In the genomic region with DNA sequence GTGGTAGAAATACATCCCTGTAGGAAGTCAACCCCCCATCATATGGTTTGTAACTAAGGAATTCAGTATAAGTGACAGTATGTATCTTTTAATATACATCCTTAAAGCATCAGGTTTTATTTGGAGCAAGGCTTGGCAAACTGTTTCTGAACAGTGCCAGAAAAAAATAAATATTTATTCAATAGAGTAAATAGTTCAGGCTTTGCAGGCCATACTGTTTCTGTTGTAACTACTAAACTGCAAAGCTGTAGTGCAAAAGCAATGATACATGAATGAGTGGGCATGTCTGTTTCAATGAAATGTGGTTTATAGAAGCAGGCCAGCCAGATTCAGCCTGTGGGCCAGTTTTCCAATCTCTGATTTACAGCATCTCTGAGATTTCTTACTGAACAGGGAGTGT, we compare ENCODE assay signal across 28 cellular contexts. TPM values are rescaled to one million over a fixed set of nuclear protein-coding genes. Genes with fewer than 3 reads are reported as not detected.
"Had no signal": no experiment of that assay in that cellular context is flagged by ENCODE, and none has a peak within 500 bp of the region (broad histone marks: within the 10 kb centered on the region; RNA-seq: fewer than 3 reads in every experiment).

No MANE protein-coding gene starts in this region.

- H3K27ac ChIP-seq: epithelial cell of prostate, foreskin keratinocyte, gastroesophageal sphincter, heart left ventricle, pancreas, testis, tibial nerve, upper lobe of right lung, uterus had no signal

- ATAC-seq: esophagus mucosa; foreskin keratinocyte; gastroesophageal sphincter; heart left ventricle; left colon; left ventricle myocardium superior; natural killer cell; pancreas; sciatic nerve; stimulated activated effector memory CD8-positive, alpha-beta T cell treated with anti-CD3 and anti-CD28 coated beads, Interleukin-12 subunit alpha, Interleukin-12 subunit beta, amount 100 ng/mL, for 72 hours; upper lobe of right lung had no signal

- H3K4me1 ChIP-seq: foreskin keratinocyte, gastroesophageal sphincter, testis, tibial nerve, upper lobe of right lung, uterus had no signal

- H3K36me3 ChIP-seq: gastroesophageal sphincter, heart left ventricle, pancreas, tibial nerve, upper lobe of right lung, uterus had no signal

- H3K4me3 ChIP-seq: gastroesophageal sphincter, heart left ventricle, lung, pancreas, testis, tibial nerve, upper lobe of right lung, uterus had no signal

- DNase-seq: effector CD8-positive, alpha-beta T cell; endodermal cell; foreskin keratinocyte; heart left ventricle; hippocampal formation; islet precursor cell; kidney glomerular epithelial cell; left colon; left ventricle myocardium superior; natural killer cell; occipital lobe; pancreas; stimulated activated CD4-positive, alpha-beta T cell treated with anti-CD3 and anti-CD28 coated beads, Interleukin-2, amount 100 ng/mL, for 24 hours; stimulated activated CD4-positive, alpha-beta T cell treated with anti-CD3 and anti-CD28 coated beads, Interleukin-4, amount 100 ng/mL, for 24 hours; stimulated activated naive CD4-positive, alpha-beta T cell treated with Interleukin-2 at 50 U/mL for 16 hours; substantia nigra; testis; upper lobe of right lung; uterus had no signal

- H3K27me3 ChIP-seq: foreskin keratinocyte, gastroesophageal sphincter, heart left ventricle, pancreas, testis, tibial nerve, upper lobe of right lung, uterus had no signal

- H3K9me3 ChIP-seq: gastroesophageal sphincter, pancreas, testis, tibial nerve, upper lobe of right lung, uterus had no signal

RNA-seq across cellular contexts. Expression of gene MEI4, which starts 1.0 kb away (rescaled TPM):
- total RNA-seq: esophagus mucosa, fibroblast of lung, foreskin keratinocyte, left colon, lung, natural killer cell, upper lobe of right lung had no signal
- polyA plus RNA-seq: fibroblast of lung, foreskin keratinocyte, lung, neural cell had no signal
